Comparison of ENCODE assay signal across 9 cellular contexts in genomic region chr6:142802124-142802523, GRCh38.
DNase-seq lines count a peak whose midpoint lies in the region; ATAC-seq and TF ChIP-seq lines count a peak whose summit lies in the region.
"Had no signal": no experiment of that assay in that cellular context is flagged by ENCODE, and none has a peak within 500 bp of the region (broad histone marks: within the 10 kb centered on the region; RNA-seq: fewer than 3 reads in every experiment).

No MANE protein-coding gene starts in this region.

- no peak overlapping the region for H3K4me3 Mint-ChIP-seq in osteocyte (ENCODE audit: unreplicated experiment)

- peaks cover 3% of the 10 kb centered on the region for H3K9me3 Mint-ChIP-seq in osteocyte (ENCODE audit: unreplicated experiment)

- no peaks in the 10 kb centered on the region for H3K27me3 ChIP-seq in WERI-Rb-1 (ENCODE audit: insufficient read depth, low read depth, severe bottlenecking)

- no peak for TF ChIP-seq POLR2A in NB4 (IDR thresholded peaks at IDR 0.05; ENCODE audit: extremely low read depth, insufficient read length)

- H3K4me3 ChIP-seq in NB4 (ENCODE audit: low read depth, low read length): no peak overlapping the region
- no peak overlapping the region for H3K4me3 ChIP-seq in cardiac fibroblast (replicated peaks in 1 of 2; ENCODE audit: low read depth in 2 of 2, low read length in 2 of 2)
- no peak overlapping the region for H3K4me3 ChIP-seq in WERI-Rb-1 (ENCODE audit: low read depth, low read length)
- H3K4me3 ChIP-seq in coronary artery: no peak overlapping the region
- H3K4me3 ChIP-seq: SK-N-MC had no signal

- H3K27ac ChIP-seq in WERI-Rb-1 (no peak overlapping the region), coronary artery (no peak overlapping the region)
- H3K27ac ChIP-seq: SK-N-MC had no signal

- peak overlapping the region; percentile 56 for H3K27ac Mint-ChIP-seq in osteocyte (ENCODE audit: unreplicated experiment)

- no peaks in the 10 kb centered on the region for H3K27me3 Mint-ChIP-seq in osteocyte (ENCODE audit: unreplicated experiment)

- peaks cover 46% of the 10 kb centered on the region for H3K4me1 Mint-ChIP-seq in osteocyte (ENCODE audit: unreplicated experiment)

- DNase-seq in NB4 (ENCODE audit: low read depth) (peak; percentile 23), cardiac fibroblast (ENCODE audit: low read depth in 2 of 2) (peak; percentile 91 to 99), osteocyte (ENCODE audit: extremely low spot score, unreplicated experiment) (no peak), NCI-H2171 (lab: John Stamatoyannopoulos, UW) (no peak), activated gamma-delta T cell treated with Interleukin-2 at 50 U/mL for 16 hours (no peak), WERI-Rb-1 (no peak), coronary artery (ENCODE audit: low spot score) (no peak)

- H3K36me3 Mint-ChIP-seq in osteocyte (ENCODE audit: unreplicated experiment): peaks cover 10% of the 10 kb centered on the region

- no peak for TF ChIP-seq CTCF in NB4 (IDR thresholded peaks at IDR 0.05; ENCODE audit: low read depth, low read length)
- no peak for TF ChIP-seq CTCF in cardiac fibroblast (IDR thresholded peaks at IDR 0.05; ENCODE audit: low read depth, low read length)
- no peak for TF ChIP-seq CTCF in osteocyte (IDR thresholded peaks at IDR 0.05)
- TF ChIP-seq CTCF in WERI-Rb-1 (IDR thresholded peaks at IDR 0.05; ENCODE audit: low read depth, low read length): no peak
- TF ChIP-seq CTCF in coronary artery (IDR thresholded peaks at IDR 0.05): no peak

- ATAC-seq in GM18868 (IDR thresholded peaks at IDR 0.05; ENCODE audit: unreplicated experiment): peak; percentile 53

- H3K36me3 ChIP-seq in WERI-Rb-1: no peaks in the 10 kb centered on the region

- H3K9me3 ChIP-seq in WERI-Rb-1 (ENCODE audit: severe bottlenecking): no peaks in the 10 kb centered on the region

Comparison
In these comparisons a context has a peak if more than half of its experiments do, and no peak if none do; other contexts are left out.
1. DNase-seq: peak in NB4 (single experiment) and cardiac fibroblast (2 of 2); none in osteocyte (single experiment), NCI-H2171 (single experiment), activated gamma-delta T cell treated with Interleukin-2 at 50 U/mL for 16 hours (single experiment), WERI-Rb-1 (single experiment) and coronary artery (single experiment).